8 cellular contexts compared by ENCODE assay signal in the genomic region with DNA sequence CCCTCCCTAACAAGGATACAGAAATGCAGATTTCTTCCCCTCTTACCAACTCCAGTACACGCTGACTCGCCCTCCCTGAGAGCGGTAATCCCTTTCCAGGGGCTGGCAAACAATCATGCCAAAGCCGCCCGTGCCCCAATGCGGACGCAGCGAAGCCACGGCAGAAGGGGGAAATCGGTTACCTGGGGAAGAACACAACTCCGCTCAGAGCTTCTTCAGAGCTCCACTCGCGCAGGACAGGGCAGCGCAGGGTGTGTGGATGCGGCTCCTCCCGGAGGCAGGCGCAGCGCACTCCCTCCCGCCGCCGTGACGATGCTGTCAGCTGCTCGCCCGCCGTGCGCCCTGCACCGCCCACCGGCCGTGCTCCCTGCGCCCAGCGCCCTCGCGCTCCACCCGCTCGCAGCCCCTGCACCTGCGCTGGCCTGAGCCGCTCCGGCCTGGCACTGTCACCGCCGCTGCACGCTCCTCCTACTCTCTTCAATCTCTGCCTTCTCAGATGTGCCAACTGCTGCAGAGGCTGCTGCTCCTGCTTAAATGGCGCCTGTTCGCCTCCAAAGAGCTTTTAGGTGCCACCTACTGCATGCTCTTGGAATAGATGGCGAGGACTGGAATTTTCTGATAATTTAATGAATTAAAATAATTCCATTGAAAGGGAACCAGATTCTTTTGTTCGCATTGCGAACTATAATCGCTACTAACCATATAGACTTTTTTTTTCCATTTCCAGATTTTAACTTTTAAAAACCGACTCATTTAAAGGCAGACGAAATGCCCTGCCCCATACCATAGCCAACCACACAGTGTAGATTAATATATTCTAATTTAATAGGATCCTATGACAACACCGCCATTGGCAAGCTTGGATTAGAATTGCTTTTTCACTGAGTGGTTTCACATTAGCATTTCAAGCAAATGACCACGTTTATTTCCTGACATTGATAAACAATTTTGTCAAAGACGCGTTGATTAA.
A peak's percentile ranks its signal among the peaks of the same experiment; 100 is the strongest.
DNase-seq lines count a peak whose midpoint lies in the region; ATAC-seq lines count a peak whose summit lies in the region.

A gene with protein sequence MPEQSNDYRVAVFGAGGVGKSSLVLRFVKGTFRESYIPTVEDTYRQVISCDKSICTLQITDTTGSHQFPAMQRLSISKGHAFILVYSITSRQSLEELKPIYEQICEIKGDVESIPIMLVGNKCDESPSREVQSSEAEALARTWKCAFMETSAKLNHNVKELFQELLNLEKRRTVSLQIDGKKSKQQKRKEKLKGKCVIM (minus strand): TSS at position 255 of the 970 bp plus-strand sequence. CDS start 28,997 bp downstream, outside the sequence.

- peak; percentile 55 for ATAC-seq in HG02852 (IDR thresholded peaks at IDR 0.05; ENCODE audit: unreplicated experiment)
- ATAC-seq in effector memory CD8-positive, alpha-beta T cell (replicated peaks): no peak

- peak within 1 kb of the TSS; percentile 8 to 46 (median 24) for H3K4me3 ChIP-seq in skin epidermis

- no peaks in the 10 kb centered on the region for H3K4me1 Mint-ChIP-seq in effector memory CD8-positive, alpha-beta T cell (ENCODE audit: low read depth in 2 of 2)

- H3K9me3 Mint-ChIP-seq in effector memory CD8-positive, alpha-beta T cell: no peaks in the 10 kb centered on the region

- H3K36me3 Mint-ChIP-seq in effector memory CD8-positive, alpha-beta T cell (ENCODE audit: insufficient read depth): no peaks in the 10 kb centered on the region

- no peak within 1 kb of the TSS for H3K27ac Mint-ChIP-seq in effector memory CD8-positive, alpha-beta T cell

- H3K4me3 Mint-ChIP-seq in effector memory CD8-positive, alpha-beta T cell: peak within 1 kb of the TSS in 1 of 2 donors; percentile 44

- DNase-seq in DMS153 (lab: John Stamatoyannopoulos, UW): peak; percentile 91
- peak; percentile 23 for DNase-seq in NCI-H82 treated with DMSO at 0.1 percent for 48 hours (lab: John Stamatoyannopoulos, UW; ENCODE audit: unreplicated experiment)
- DNase-seq in caudate nucleus (lab: John Stamatoyannopoulos, UW): peak in 60 of 61 donors; percentile 18 to 95 (median 77)
- peak; percentile 50 for DNase-seq in iris pigment epithelial cell (ENCODE audit: low read depth)
- DNase-seq in HUDEP-2 (lab: John Stamatoyannopoulos, UW; ENCODE audit: unreplicated experiment in 76 of 76): no peak
- DNase-seq in effector memory CD8-positive, alpha-beta T cell: no peak

- peak within 1 kb of the TSS; percentile 84 for H3K27ac ChIP-seq in caudate nucleus (ENCODE audit: low read depth, low read length)
- H3K27ac ChIP-seq in skin epidermis: no peak within 1 kb of the TSS

- H3K27me3 Mint-ChIP-seq in effector memory CD8-positive, alpha-beta T cell: peaks cover 61 to 72% of the 10 kb centered on the region in 2 donors

Comparison
In these comparisons a context has a peak if more than half of its experiments do, and no peak if none do; other contexts are left out.
1. DNase-seq: peak in DMS153 (single experiment), NCI-H82 treated with DMSO at 0.1 percent for 48 hours (single experiment), caudate nucleus (60 of 61) and iris pigment epithelial cell (single experiment); none in HUDEP-2 (0 of 76) and effector memory CD8-positive, alpha-beta T cell (0 of 3).